ENCODE assay signal across 8 cellular contexts in genomic region chr1:2642560-2643413, GRCh38.
A peak's percentile ranks its signal among the peaks of the same experiment; 100 is the strongest.
DNase-seq lines count a peak whose midpoint lies in the region; TF ChIP-seq lines count a peak whose summit lies in the region.

No MANE protein-coding gene starts in this region.

- peak overlapping the region; percentile 71 for H3K4me3 ChIP-seq in HAP-1
- peak overlapping the region; percentile 71 for H3K4me3 ChIP-seq in MM.1S (ENCODE audit: low read length)
- H3K4me3 ChIP-seq in neuron (ENCODE audit: low read length) = peak overlapping the region; percentile 75
- peak overlapping the region; percentile 69 to 86 for H3K4me3 ChIP-seq in stomach smooth muscle (ENCODE audit: low read length in 2 of 2)

- H3K9me3 ChIP-seq in ES-I3 (ENCODE audit: control insufficient read depth, insufficient read depth, low read length) = peaks cover under 1% of the 10 kb centered on the region; the same call in 1 of the 2 replicates
- H3K9me3 ChIP-seq in HAP-1 = peaks cover 15% of the 10 kb centered on the region
- no peaks in the 10 kb centered on the region for H3K9me3 ChIP-seq in MM.1S (replicated peaks; ENCODE audit: insufficient read depth, low read length)
- H3K9me3 ChIP-seq in neuron (ENCODE audit: low read length) = peaks cover 5% of the 10 kb centered on the region
- peaks cover 0 to 3% of the 10 kb centered on the region in 2 donors for H3K9me3 ChIP-seq in stomach smooth muscle (ENCODE audit: control insufficient read depth in 2 of 2, low read length in 2 of 2)

- H3K4me2 ChIP-seq in MM.1S (ENCODE audit: low read depth, low read length) = peak overlapping the region; percentile 99

- no peaks in the 10 kb centered on the region for H4K20me1 ChIP-seq in MM.1S (ENCODE audit: insufficient read depth, low read length)

- in situ Hi-C loops in HAP-1 (cut with MboI; ENCODE audit: low sequenced_read_pairs) = no loop called here

- H3K4me1 ChIP-seq in ES-I3 (ENCODE audit: insufficient read depth, low read length) = no peaks in the 10 kb centered on the region
- H3K4me1 ChIP-seq in HAP-1 = no peaks in the 10 kb centered on the region; the same call in 1 of the 2 replicates
- H3K4me1 ChIP-seq in MM.1S (ENCODE audit: low read length) = no peaks in the 10 kb centered on the region
- H3K4me1 ChIP-seq in neuron (ENCODE audit: insufficient read depth, low read length) = peaks cover 14% of the 10 kb centered on the region
- H3K4me1 ChIP-seq in stomach smooth muscle (ENCODE audit: control insufficient read depth, insufficient read depth, low read length) = peaks cover 19% of the 10 kb centered on the region

- H3K36me3 ChIP-seq in ES-I3 (ENCODE audit: insufficient read depth, low read length) (no peaks in the 10 kb centered on the region), HAP-1 (replicated peaks) (no peaks in the 10 kb centered on the region), MM.1S (replicated peaks; ENCODE audit: insufficient read depth, low read length) (no peaks in the 10 kb centered on the region), neuron (ENCODE audit: insufficient read depth, low read length) (no peaks in the 10 kb centered on the region), stomach smooth muscle (ENCODE audit: control insufficient read depth in 2 of 2, insufficient read depth in 2 of 2, low read length in 2 of 2) (no peaks in the 10 kb centered on the region)

- TF ChIP-seq CTCF in MM.1S (IDR thresholded peaks at IDR 0.05; ENCODE audit: low read length) = peak; percentile 7; the same call in 1 of the 2 replicates

- H3F3A ChIP-seq in MM.1S (ENCODE audit: insufficient read depth, low read length) = no peaks in the 10 kb centered on the region

- no peaks in the 10 kb centered on the region for H3K27me3 ChIP-seq in HAP-1 (ENCODE audit: low read depth)
- peaks cover 50% of the 10 kb centered on the region for H3K27me3 ChIP-seq in MM.1S (replicated peaks; ENCODE audit: insufficient read depth, low read length)
- peaks cover 9% of the 10 kb centered on the region for H3K27me3 ChIP-seq in neuron (ENCODE audit: insufficient read depth, low read length)
- peaks cover under 1 to 2% of the 10 kb centered on the region in 2 donors for H3K27me3 ChIP-seq in stomach smooth muscle (ENCODE audit: control insufficient read depth in 1 of 2, insufficient read depth in 2 of 2, low read length in 2 of 2)

- H3K9me2 ChIP-seq in MM.1S (replicated peaks; ENCODE audit: insufficient read depth, low read length) = no peaks in the 10 kb centered on the region

- H3K9ac ChIP-seq in ES-I3 (ENCODE audit: low read depth, low read length) = peak overlapping the region; percentile 73
- H3K9ac ChIP-seq in MM.1S (ENCODE audit: low read length) = peak overlapping the region; percentile 86
- peak overlapping the region; percentile 78 to 85 for H3K9ac ChIP-seq in stomach smooth muscle (ENCODE audit: low read length in 2 of 2)

- H2AFZ ChIP-seq in MM.1S (ENCODE audit: low read length) (peak overlapping the region; percentile 99), neuron (ENCODE audit: low read depth, low read length) (peak overlapping the region; percentile 92)

- no peaks in the 10 kb centered on the region for H3K79me2 ChIP-seq in MM.1S (ENCODE audit: low read length)

- H3K27ac ChIP-seq in MM.1S (ENCODE audit: low read length) (peak overlapping the region; percentile 43; the same call in 1 of the 2 replicates), stomach smooth muscle (ENCODE audit: low read length) (peak overlapping the region; percentile 18)

- peak; percentile 92 to 96 for DNase-seq in HAP-1 (ENCODE audit: low spot score in 2 of 2)
- DNase-seq in MM.1S = peak; percentile 91
- peak; percentile 74 for DNase-seq in SHP77 treated with DMSO at 0.1 percent for 48 hours (lab: John Stamatoyannopoulos, UW)
- peak; percentile 95 for DNase-seq in activated gamma-delta T cell treated with Interleukin-2 at 50 U/mL for 16 hours
- DNase-seq in foreskin melanocyte = peak; percentile 74

Comparison
In these comparisons a context has a peak if more than half of its experiments do, and no peak if none do; other contexts are left out.
1. Peak in every context shown above with its lines: DNase-seq, H3K4me3 ChIP-seq and H3K27ac ChIP-seq.